In genomic region chr16:75249441-75249840, GRCh38 we compare ENCODE assay signal across 12 cellular contexts. TPM values are rescaled to one million over a fixed set of nuclear protein-coding genes. Genes with fewer than 3 reads are reported as not detected.
DNase-seq lines count a peak whose midpoint lies in the region; ATAC-seq and TF ChIP-seq lines count a peak whose summit lies in the region.
"Had no signal": no experiment of that assay in that cellular context is flagged by ENCODE, and none has a peak within 500 bp of the region (broad histone marks: within the 10 kb centered on the region; RNA-seq: fewer than 3 reads in every experiment).

No MANE protein-coding gene starts in this region.

- H2AFZ ChIP-seq in parathyroid adenoma, result no peak overlapping the region

- H3K27me3 ChIP-seq in A673 (replicated peaks; ENCODE audit: insufficient read depth, low read depth, low read length, poor library complexity) (no peaks in the 10 kb centered on the region), SJSA1 (replicated peaks) (no peaks in the 10 kb centered on the region), parathyroid adenoma (ENCODE audit: control insufficient read depth, insufficient read depth, low read length) (no peaks in the 10 kb centered on the region)

- H3K36me3 ChIP-seq in A673 (ENCODE audit: insufficient read depth, low read length, poor library complexity, severe bottlenecking), result no peaks in the 10 kb centered on the region
- peaks cover 60% of the 10 kb centered on the region for H3K36me3 ChIP-seq in SJSA1
- no peaks in the 10 kb centered on the region for H3K36me3 ChIP-seq in parathyroid adenoma (ENCODE audit: control insufficient read depth, insufficient read depth, low read length)
- H3K36me3 ChIP-seq: BLaER1 treated with 17β-estradiol and CSF1 and Interleukin-3, amounts not matched to agents 10 nM and 100 nM had no signal

- no peaks in the 10 kb centered on the region for H3K9me3 ChIP-seq in A673 (ENCODE audit: low read depth, low read length, poor library complexity, severe bottlenecking)
- H3K9me3 ChIP-seq in SJSA1 (replicated peaks), result no peaks in the 10 kb centered on the region
- no peaks in the 10 kb centered on the region for H3K9me3 ChIP-seq in parathyroid adenoma (ENCODE audit: control insufficient read depth, low read length)
- H3K9me3 ChIP-seq: BLaER1 treated with 17β-estradiol and CSF1 and Interleukin-3, amounts not matched to agents 10 nM and 100 nM had no signal

- peaks cover 47% of the 10 kb centered on the region for H3K4me1 ChIP-seq in A673 (ENCODE audit: insufficient read depth, low read length, poor library complexity, severe bottlenecking)
- peaks cover 94% of the 10 kb centered on the region for H3K4me1 ChIP-seq in SJSA1 (replicated peaks)
- peaks cover 39% of the 10 kb centered on the region for H3K4me1 ChIP-seq in parathyroid adenoma

- TF ChIP-seq CTCF in A673 (conservative IDR thresholded peaks at IDR 0.05; ENCODE audit: low read depth, low read length) (no peak), fibroblast of pulmonary artery (IDR thresholded peaks at IDR 0.05; ENCODE audit: low read length, missing control alignments) (no peak), parathyroid adenoma (IDR thresholded peaks at IDR 0.05) (no peak)

- CTCF ChIA-PET in A673 (lab: Charles Lee), result interaction anchor here (1.9 kb wide), 1 partner anchor 136 kb away, joined by 5 read pairs; no protein-coding TSS in a partner anchor

- no peak overlapping the region for H3K27ac ChIP-seq in A673 (ENCODE audit: low read depth, low read length, poor library complexity, severe bottlenecking)
- no peak overlapping the region for H3K27ac ChIP-seq in SJSA1
- peak overlapping the region; percentile 63 for H3K27ac ChIP-seq in parathyroid adenoma
- H3K27ac ChIP-seq: BLaER1 treated with 17β-estradiol and CSF1 and Interleukin-3, amounts not matched to agents 10 nM and 100 nM had no signal

- peak overlapping the region; percentile 92 for H3K4me2 ChIP-seq in parathyroid adenoma (ENCODE audit: low read length)

- H3K4me3 ChIP-seq in A673 (ENCODE audit: low read depth, low read length, poor library complexity, severe bottlenecking) (peak overlapping the region; percentile 93), SJSA1 (peak overlapping the region; percentile 99), fibroblast of pulmonary artery (replicated peaks; ENCODE audit: low read depth, low read length) (peak overlapping the region; percentile 71), parathyroid adenoma (ENCODE audit: low read depth, low read length) (peak overlapping the region; percentile 76)

- POLR2A ChIA-PET in A673 (lab: Charles Lee; ENCODE audit: low non-redundant PET), result no interaction called here

- H3K79me2 ChIP-seq in parathyroid adenoma, result peaks cover 48% of the 10 kb centered on the region

- intact Hi-C loops in A673 (cut with micrococcal nuclease; ENCODE audit: unreplicated experiment), result no loop called here

- DNase-seq in A673 (ENCODE audit: low spot score) (no peak), SJSA1 (ENCODE audit: low read depth in 1 of 2, low spot score in 2 of 2) (no peak), fibroblast of pulmonary artery (ENCODE audit: low read depth) (no peak), iPS-NIHi7 (ENCODE audit: extremely low spot score) (no peak)
- DNase-seq: NCI-H2081 had no signal

- no peak overlapping the region for H3K9ac ChIP-seq in parathyroid adenoma
- H3K9ac ChIP-seq: BLaER1 treated with 17β-estradiol and CSF1 and Interleukin-3, amounts not matched to agents 10 nM and 100 nM had no signal

- BruUV-seq in A673 (replicated peaks; lab: Mats Ljungman, UMichigan), result no TSS peak

- ATAC-seq in HG02885 (IDR thresholded peaks at IDR 0.05; ENCODE audit: poor library complexity, unreplicated experiment) (no peak), HG02759 (IDR thresholded peaks at IDR 0.05; ENCODE audit: unreplicated experiment) (no peak), HG03196 (IDR thresholded peaks at IDR 0.05; ENCODE audit: unreplicated experiment) (no peak)

RNA-seq across cellular contexts. Expression of gene BCAR1, which starts 2.0 kb away (rescaled TPM):
- total RNA-seq in A673 (2021), result 42.2 and 47.3 TPM in 2 replicates
- total RNA-seq in SJSA1 (2014; rRNA removed; shearing (Covaris generic)), result 86.6 and 93.5 TPM in 2 replicates

RNA-seq across cellular contexts. Expression of gene CTRB1, which starts 30.7 kb away (rescaled TPM):
- not detected in 2 replicates for total RNA-seq in A673 (2021)
- not detected in 2 replicates for total RNA-seq in SJSA1 (2014; rRNA removed; shearing (Covaris generic))
- total RNA-seq: activated CD8-positive, alpha-beta memory T cell treated with anti-CD3 and anti-CD28 coated beads for 36 hours; urinary bladder had no signal

RNA-seq across cellular contexts. Expression of gene CTRB2, which starts 42.5 kb away (rescaled TPM):
- not detected in 2 replicates for total RNA-seq in A673 (2021)
- total RNA-seq in SJSA1 (2014; rRNA removed; shearing (Covaris generic)), result not detected in 2 replicates
- total RNA-seq: activated CD8-positive, alpha-beta memory T cell treated with anti-CD3 and anti-CD28 coated beads for 36 hours; urinary bladder had no signal
